ENCODE assay signal across 8 cellular contexts in the genomic region with DNA sequence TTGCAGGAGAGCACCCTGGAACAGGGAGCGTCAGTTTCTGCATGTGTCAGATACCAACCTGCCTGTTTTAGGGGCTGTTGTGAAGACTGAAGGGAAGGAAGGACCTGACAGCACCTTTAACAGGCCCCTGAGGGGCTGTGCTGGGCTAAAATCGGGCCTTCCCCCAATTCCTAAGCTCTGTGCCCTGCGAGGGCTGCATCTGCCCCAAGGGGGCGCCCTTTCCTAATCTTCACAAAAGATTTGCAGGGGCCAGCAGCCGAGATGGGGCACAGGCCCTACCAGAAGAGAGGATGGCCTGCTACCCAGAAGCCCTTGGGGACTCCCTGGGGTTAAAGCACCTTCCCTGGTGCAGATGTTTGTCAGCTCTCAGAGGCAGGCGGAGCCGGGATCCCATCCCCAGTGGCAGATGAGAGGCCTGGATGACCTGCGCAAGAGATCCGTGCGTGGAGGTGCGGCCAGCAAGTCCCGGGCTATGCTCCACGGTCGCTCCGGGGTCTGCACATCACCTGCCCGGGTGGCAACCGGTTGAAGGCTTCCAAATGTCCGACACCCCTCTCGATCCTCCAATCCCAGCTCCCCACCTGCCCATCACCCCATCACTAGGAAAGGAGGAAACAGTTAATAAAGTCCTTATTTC. TPM values are rescaled to one million over a fixed set of nuclear protein-coding genes. Genes with fewer than 3 reads are reported as not detected.
A peak's percentile ranks its signal among the peaks of the same experiment; 100 is the strongest.
DNase-seq lines count a peak whose midpoint lies in the region; ATAC-seq, FAIRE-seq and TF ChIP-seq lines count a peak whose summit lies in the region.

No MANE protein-coding gene starts in this region.

- CTCF ChIA-PET in Caco-2 (lab: Charles Lee): interaction anchor here (0.7 to 2.9 kb wide), 8 partner anchors 12 to 84 kb away, joined by 3 to 34 read pairs (median 4); no protein-coding TSS in a partner anchor

- intact Hi-C loops in Caco-2 (cut with micrococcal nuclease; ENCODE audit: unreplicated experiment) (loop anchor here (1.0 kb wide), 1 partner anchor 30 kb away; no protein-coding TSS in a partner anchor), kidney (cut with DNase I) (no loop called here)

- no peak overlapping the region for H3K4me2 ChIP-seq in OCI-LY1 (ENCODE audit: low read length)

- H3K9me3 ChIP-seq in Caco-2: no peaks in the 10 kb centered on the region
- no peaks in the 10 kb centered on the region for H3K9me3 ChIP-seq in OCI-LY1 (ENCODE audit: low read length)
- H3K9me3 ChIP-seq in kidney (ENCODE audit: control insufficient read depth in 1 of 2, low read length in 2 of 2): no peaks in the 10 kb centered on the region

- no peaks in the 10 kb centered on the region for H4K20me1 ChIP-seq in OCI-LY1 (ENCODE audit: insufficient read depth, low read length)

- POLR2A ChIA-PET in Caco-2 (lab: Charles Lee): no interaction called here

- H3K9me2 ChIP-seq in OCI-LY1 (ENCODE audit: low read depth, low read length): no peaks in the 10 kb centered on the region

- no peak overlapping the region for H3K4me3 ChIP-seq in Caco-2 (ENCODE audit: low read depth, low read length)
- H3K4me3 ChIP-seq in OCI-LY1 (ENCODE audit: low read depth, low read length, poor library complexity, severe bottlenecking): no peak overlapping the region
- H3K4me3 ChIP-seq in kidney (ENCODE audit: low read length in 2 of 2): no peak overlapping the region

- TF ChIP-seq CTCF in Caco-2 (IDR thresholded peaks at IDR 0.05; ENCODE audit: insufficient read depth in 1 of 2, low read depth in 1 of 2, low read length in 1 of 2, severe bottlenecking in 1 of 2, unreplicated experiment in 1 of 2): peak; percentile 76 to 77
- TF ChIP-seq CTCF in OCI-LY1 (IDR thresholded peaks at IDR 0.05; ENCODE audit: low read length): peak; percentile 92
- TF ChIP-seq CTCF in kidney (IDR thresholded peaks at IDR 0.05; ENCODE audit: borderline replicate concordance, extremely low read depth, insufficient read depth): peak; percentile 30

- H3K27ac Mint-ChIP-seq in Caco-2 (ENCODE audit: unreplicated experiment): no peak overlapping the region
- no peak overlapping the region for H3K27ac Mint-ChIP-seq in stimulated activated naive B cell treated with anti-CD40 and anti-IgM and Interleukin-4, amounts not matched to agents 10 μg/mL and 1 μg/mL and 100 μg/mL, for 72 hours

- BruUV-seq in Caco-2 (replicated peaks; lab: Mats Ljungman, UMichigan): no TSS peak

- FAIRE-seq in kidney (lab: Jason Lieb, UNC): no peak

- TF ChIP-seq POLR2A in GM18505 (IDR thresholded peaks at IDR 0.05; ENCODE audit: borderline replicate concordance, extremely low read depth, insufficient read depth, insufficient read length): no peak

- peaks cover 1% of the 10 kb centered on the region for H3K4me1 Mint-ChIP-seq in Caco-2 (ENCODE audit: low read depth, unreplicated experiment)
- peaks cover 20 to 36% of the 10 kb centered on the region in 2 donors for H3K4me1 Mint-ChIP-seq in stimulated activated naive B cell treated with anti-CD40 and anti-IgM and Interleukin-4, amounts not matched to agents 10 μg/mL and 1 μg/mL and 100 μg/mL, for 72 hours

- no peaks in the 10 kb centered on the region for H3F3A ChIP-seq in OCI-LY1 (ENCODE audit: insufficient read depth, low read length)

- H2AFZ ChIP-seq in OCI-LY1 (ENCODE audit: low read length): no peak overlapping the region

- H3K36me3 ChIP-seq in Caco-2 (ENCODE audit: control insufficient read depth, insufficient read depth, low read length) (no peaks in the 10 kb centered on the region), OCI-LY1 (ENCODE audit: insufficient read depth, low read length) (no peaks in the 10 kb centered on the region), kidney (ENCODE audit: control insufficient read depth in 1 of 2, insufficient read depth in 2 of 2, low read length in 2 of 2) (no peaks in the 10 kb centered on the region)

- no peak overlapping the region; the same call in 1 of the 2 replicates for H3K9ac ChIP-seq in OCI-LY1 (ENCODE audit: low read length)
- H3K9ac ChIP-seq in kidney (ENCODE audit: low read length in 2 of 2): no peak overlapping the region

- no peaks in the 10 kb centered on the region for H3K9me3 Mint-ChIP-seq in Caco-2 (ENCODE audit: unreplicated experiment)
- peaks cover 0 to 2% of the 10 kb centered on the region in 2 donors for H3K9me3 Mint-ChIP-seq in stimulated activated naive B cell treated with anti-CD40 and anti-IgM and Interleukin-4, amounts not matched to agents 10 μg/mL and 1 μg/mL and 100 μg/mL, for 72 hours

- no peaks in the 10 kb centered on the region for H3K36me3 Mint-ChIP-seq in Caco-2 (ENCODE audit: insufficient read depth, unreplicated experiment)
- no peaks in the 10 kb centered on the region for H3K36me3 Mint-ChIP-seq in stimulated activated naive B cell treated with anti-CD40 and anti-IgM and Interleukin-4, amounts not matched to agents 10 μg/mL and 1 μg/mL and 100 μg/mL, for 72 hours

- H3K4me1 ChIP-seq in Caco-2 (no peaks in the 10 kb centered on the region), OCI-LY1 (ENCODE audit: insufficient read depth, low read length, severe bottlenecking) (peaks cover 17% of the 10 kb centered on the region), kidney (ENCODE audit: control insufficient read depth in 1 of 2, insufficient read depth in 1 of 2, low read depth in 1 of 2, low read length in 2 of 2) (no peaks in the 10 kb centered on the region)

- peak in 1 of 2 donors; percentile 32 for ATAC-seq in stimulated activated naive B cell treated with anti-CD40 and anti-IgM and Interleukin-4, amounts not matched to agents 10 μg/mL and 1 μg/mL and 100 μg/mL, for 72 hours (replicated peaks)
- no peak for ATAC-seq in GM18498 (IDR thresholded peaks at IDR 0.05; ENCODE audit: unreplicated experiment)
- ATAC-seq in GM18505 (IDR thresholded peaks at IDR 0.05; ENCODE audit: unreplicated experiment): no peak

- H3K4me3 Mint-ChIP-seq in Caco-2 (ENCODE audit: unreplicated experiment): no peak overlapping the region
- H3K4me3 Mint-ChIP-seq in stimulated activated naive B cell treated with anti-CD40 and anti-IgM and Interleukin-4, amounts not matched to agents 10 μg/mL and 1 μg/mL and 100 μg/mL, for 72 hours: no peak overlapping the region

- no peaks in the 10 kb centered on the region for H3K27me3 ChIP-seq in Caco-2 (replicated peaks; ENCODE audit: control insufficient read depth, insufficient read depth, low read length)
- no peaks in the 10 kb centered on the region for H3K27me3 ChIP-seq in OCI-LY1 (ENCODE audit: insufficient read depth, low read length)

- H3K27me3 Mint-ChIP-seq in Caco-2 (ENCODE audit: insufficient read depth, unreplicated experiment): no peaks in the 10 kb centered on the region
- H3K27me3 Mint-ChIP-seq in stimulated activated naive B cell treated with anti-CD40 and anti-IgM and Interleukin-4, amounts not matched to agents 10 μg/mL and 1 μg/mL and 100 μg/mL, for 72 hours: peaks cover 18 to 20% of the 10 kb centered on the region in 2 donors

- peak; percentile 70 to 82 for DNase-seq in Caco-2
- peak; percentile 41 for DNase-seq in HCEC 1CT
- peak; percentile 24 for DNase-seq in amniotic epithelial cell (ENCODE audit: low read depth)
- no peak for DNase-seq in kidney
- DNase-seq in stimulated activated naive B cell treated with anti-CD40 and anti-IgM and Interleukin-4, amounts not matched to agents 10 μg/mL and 1 μg/mL and 100 μg/mL, for 72 hours: peak; percentile 21

- H3K27ac ChIP-seq in OCI-LY1 (ENCODE audit: low read depth, low read length, poor library complexity, severe bottlenecking) (peak overlapping the region; percentile 50), kidney (ENCODE audit: low read depth in 2 of 2, low read length in 2 of 2) (no peak overlapping the region)

- no peaks in the 10 kb centered on the region for H3K79me2 ChIP-seq in OCI-LY1 (ENCODE audit: insufficient read depth, low read length)

RNA-seq across cellular contexts. Expression of gene RHCG, which starts 53.6 kb away (rescaled TPM):
- total RNA-seq in Caco-2 (2022): not detected in 2 replicates
- total RNA-seq in kidney: 1.5 TPM
- 373 TPM for polyA plus RNA-seq in kidney (ENCODE audit: insufficient read depth, low read depth, low replicate concordance)

Comparison
In these comparisons a context has a peak if more than half of its experiments do, and no peak if none do; other contexts are left out.
1. CTCF ChIP-seq: peak in every context shown above with its lines; median percentile 92 in OCI-LY1; 76 in Caco-2; 30 in kidney.